ENCODE assay signal across 1 cellular context in the genomic region with DNA sequence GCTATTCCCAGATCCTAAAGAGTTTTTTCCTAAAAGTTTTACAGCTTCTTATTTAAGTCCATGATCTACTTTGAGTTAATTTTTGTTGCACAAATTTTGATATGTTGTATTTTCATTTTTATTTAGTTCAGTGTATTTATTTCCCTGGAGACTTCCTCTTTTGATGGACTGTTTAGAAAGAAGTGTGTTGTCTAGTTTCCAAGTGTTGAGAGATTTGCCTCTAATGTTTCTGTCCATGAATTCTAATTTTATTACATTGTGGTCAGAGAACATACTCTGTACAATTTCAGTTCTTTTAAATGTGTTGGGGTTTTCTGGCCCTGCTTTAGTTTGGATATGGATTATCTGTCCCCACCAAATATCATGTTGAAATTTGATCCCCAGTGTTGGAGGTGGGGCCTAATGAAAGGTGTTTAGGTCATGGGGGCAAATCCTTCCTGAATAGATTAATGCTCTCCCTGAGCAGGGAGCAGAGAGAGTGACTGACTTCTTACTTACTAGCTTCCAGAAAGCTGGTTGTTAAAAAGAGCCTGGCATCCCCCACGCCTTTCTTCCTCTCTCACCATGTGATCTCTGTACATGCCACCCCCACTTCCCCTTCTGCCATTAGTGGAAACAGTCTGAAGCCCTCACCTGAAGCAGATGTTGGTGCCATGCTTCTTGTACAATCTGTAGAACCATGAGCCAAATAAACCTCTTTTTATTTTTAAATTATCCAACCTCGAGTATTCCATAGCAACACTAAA.
TF ChIP-seq lines count a peak whose summit lies in the region.

No MANE protein-coding gene starts in this region.

TF ChIP-seq in GM12878, 131 proteins besides CTCF, POLR2A, EP300 and RAD21:
- TF ChIP-seq NR2C1 (IDR thresholded peaks at IDR 0.05) (no peak), MEF2B (IDR thresholded peaks at IDR 0.05; ENCODE audit: partially characterized antibody, poor library complexity, severe bottlenecking) (peak; percentile 37), TAF1 (IDR thresholded peaks at IDR 0.05; ENCODE audit: borderline replicate concordance, low read depth, low read length) (no peak), RAD51 (IDR thresholded peaks at IDR 0.05) (peak; percentile 63), SPI1 (IDR thresholded peaks at IDR 0.05; ENCODE audit: borderline replicate concordance, insufficient read depth, low read depth, low read length) (peak; percentile 80)
